In genomic region chr4:42672359-42673083, GRCh38 we compare ENCODE assay signal across 17 cellular contexts. TPM values are rescaled to one million over a fixed set of nuclear protein-coding genes. Genes with fewer than 3 reads are reported as not detected.
DNase-seq lines count a peak whose midpoint lies in the region; ATAC-seq, FAIRE-seq and TF ChIP-seq lines count a peak whose summit lies in the region.
"Had no signal": no experiment of that assay in that cellular context is flagged by ENCODE, and none has a peak within 500 bp of the region (broad histone marks: within the 10 kb centered on the region; RNA-seq: fewer than 3 reads in every experiment).

No MANE protein-coding gene starts in this region.

- no peak for TF ChIP-seq CTCF in OCI-LY7 (conservative IDR thresholded peaks at IDR 0.05; ENCODE audit: low read length)
- TF ChIP-seq CTCF in pancreas (IDR thresholded peaks at IDR 0.05): no peak

- H3K27me3 Mint-ChIP-seq in activated CD4-positive, alpha-beta T cell treated with anti-CD3 and anti-CD28 coated beads, Interleukin-2, amount 10 ng/mL, durations not matched to agents 24 days and 14 days: no peaks in the 10 kb centered on the region
- H3K27me3 Mint-ChIP-seq in effector memory CD8-positive, alpha-beta T cell: no peaks in the 10 kb centered on the region

- no TSS peak for BruUV-seq in OCI-LY7 (replicated peaks; lab: Mats Ljungman, UMichigan)

- ATAC-seq in effector memory CD8-positive, alpha-beta T cell (replicated peaks): no peak
- ATAC-seq in pancreas: peak in 3 of 4 donors; percentile 25 to 42 (median 28)

- WGBS in pancreas, 2 donors: 52 to 56% methylated on average over 2 of the region's 2 CpGs

- peaks cover 10% of the 10 kb centered on the region for H3K9me3 Mint-ChIP-seq in activated CD4-positive, alpha-beta T cell treated with anti-CD3 and anti-CD28 coated beads, Interleukin-2, amount 10 ng/mL, durations not matched to agents 24 days and 14 days
- no peaks in the 10 kb centered on the region for H3K9me3 Mint-ChIP-seq in effector memory CD8-positive, alpha-beta T cell

- DNase-seq in activated CD4-positive, alpha-beta T cell treated with anti-CD3 and anti-CD28 coated beads, Interleukin-2, amount 10 ng/mL, durations not matched to agents 24 days and 14 days: no peak
- no peak for DNase-seq in activated CD4-positive, alpha-beta T cell treated with anti-CD3 and anti-CD28 coated beads for 1 hour
- DNase-seq in OCI-LY7 (ENCODE audit: low spot score) (no peak), pancreas (no peak), A172 (ENCODE audit: low spot score) (no peak), NK-92 (lab: John Stamatoyannopoulos, UW; ENCODE audit: unreplicated experiment) (no peak), putamen (ENCODE audit: low spot score) (no peak)
- no peak for DNase-seq in effector memory CD8-positive, alpha-beta T cell
- DNase-seq: activated CD4-positive, alpha-beta T cell treated with anti-CD3 and anti-CD28 coated beads, Interleukin-2, amount 50 U/mL, for 1 hour; activated effector memory CD4-positive, alpha-beta T cell treated with anti-CD3 and anti-CD28 coated beads, Interleukin-2, amount 50 U/mL, for 16 hours; DMS79 treated with DMSO at 0.1 percent for 48 hours; esophagus squamous epithelium; NCI-H1694; NCI-H446; SHP77 treated with DMSO at 0.1 percent for 48 hours had no signal

- peak overlapping the region; percentile 87 for H2AFZ ChIP-seq in OCI-LY7 (ENCODE audit: low read length)

- peak overlapping the region; percentile 27 for H3K4me2 ChIP-seq in OCI-LY7 (ENCODE audit: low read length)

- peaks cover 33% of the 10 kb centered on the region for H3K4me1 Mint-ChIP-seq in activated CD4-positive, alpha-beta T cell treated with anti-CD3 and anti-CD28 coated beads, Interleukin-2, amount 10 ng/mL, durations not matched to agents 24 days and 14 days
- peaks cover 22 to 42% of the 10 kb centered on the region in 2 donors for H3K4me1 Mint-ChIP-seq in effector memory CD8-positive, alpha-beta T cell (ENCODE audit: low read depth in 2 of 2)

- CTCF ChIA-PET in OCI-LY7 (lab: Charles Lee; ENCODE audit: unreplicated experiment): interaction anchor here (1.1 kb wide), 1 partner anchor 16 kb away, joined by 5 read pairs; the partner anchor contains the start of gene ATP8A1

- H3K4me1 ChIP-seq in OCI-LY7 (ENCODE audit: insufficient read depth, low read length, poor library complexity, severe bottlenecking) (peaks cover 28% of the 10 kb centered on the region), pancreas (peaks cover 0 to 3% (median 0%) of the 10 kb centered on the region in 3 donors)
- H3K4me1 ChIP-seq: esophagus squamous epithelium, vagina had no signal

- peaks cover 5% of the 10 kb centered on the region for H3K36me3 Mint-ChIP-seq in activated CD4-positive, alpha-beta T cell treated with anti-CD3 and anti-CD28 coated beads, Interleukin-2, amount 10 ng/mL, durations not matched to agents 24 days and 14 days (ENCODE audit: low read depth)
- H3K36me3 Mint-ChIP-seq in effector memory CD8-positive, alpha-beta T cell (ENCODE audit: insufficient read depth): peaks cover 4% of the 10 kb centered on the region

- H3K9me3 ChIP-seq in OCI-LY7 (ENCODE audit: low read length) (peaks cover 26% of the 10 kb centered on the region; the same call in 1 of the 2 replicates), pancreas (no peaks in the 10 kb centered on the region)
- H3K9me3 ChIP-seq: esophagus squamous epithelium, vagina had no signal

- no peaks in the 10 kb centered on the region for H3K79me2 ChIP-seq in OCI-LY7 (ENCODE audit: insufficient read depth, low read depth, low read length)

- H3K27ac Mint-ChIP-seq in activated CD4-positive, alpha-beta T cell treated with anti-CD3 and anti-CD28 coated beads, Interleukin-2, amount 10 ng/mL, durations not matched to agents 24 days and 14 days: peak overlapping the region; percentile 88
- H3K27ac Mint-ChIP-seq in effector memory CD8-positive, alpha-beta T cell: peak overlapping the region; percentile 88 to 94

- H3K4me3 Mint-ChIP-seq in activated CD4-positive, alpha-beta T cell treated with anti-CD3 and anti-CD28 coated beads, Interleukin-2, amount 10 ng/mL, durations not matched to agents 24 days and 14 days: peak overlapping the region; percentile 54
- peak overlapping the region; percentile 62 to 74 for H3K4me3 Mint-ChIP-seq in effector memory CD8-positive, alpha-beta T cell

- POLR2A ChIA-PET in OCI-LY7 (lab: Charles Lee): interaction anchor here (0.6 to 1.8 kb wide), 13 partner anchors 11 to 174 kb away, joined by 3 to 10 read pairs (median 3); partner anchors contain the start of gene ATP8A1

- H3K27ac ChIP-seq in OCI-LY7 (ENCODE audit: low read depth, low read length, poor library complexity, severe bottlenecking) (no peak overlapping the region), pancreas (no peak overlapping the region)
- H3K27ac ChIP-seq: C4-2B, esophagus squamous epithelium, vagina had no signal

- H4K20me1 ChIP-seq in OCI-LY7 (ENCODE audit: insufficient read depth, low read length): no peaks in the 10 kb centered on the region

- FAIRE-seq in pancreas (lab: Jason Lieb, UNC): no peak

- H3K9me2 ChIP-seq in OCI-LY7 (ENCODE audit: insufficient read depth, low read length): no peaks in the 10 kb centered on the region

- H3K36me3 ChIP-seq in OCI-LY7 (ENCODE audit: insufficient read depth, low read length) (peaks cover 4% of the 10 kb centered on the region), pancreas (no peaks in the 10 kb centered on the region)
- H3K36me3 ChIP-seq: esophagus squamous epithelium, vagina had no signal

- intact Hi-C loops in activated CD4-positive, alpha-beta T cell treated with anti-CD3 and anti-CD28 coated beads, Interleukin-2, amount 10 ng/mL, durations not matched to agents 24 days and 14 days (cut with micrococcal nuclease): loop anchor here (1.0 to 2.0 kb wide), 3 partner anchors 15 to 44 kb away; partner anchors contain the start of gene ATP8A1
- intact Hi-C loops in OCI-LY7 (cut with micrococcal nuclease; ENCODE audit: unreplicated experiment): no loop called here
- intact Hi-C loops in pancreas (cut with DNase I): no loop called here

- no peak overlapping the region for H3K4me3 ChIP-seq in OCI-LY7 (ENCODE audit: low read depth, low read length, poor library complexity, severe bottlenecking)
- H3K4me3 ChIP-seq in pancreas: no peak overlapping the region
- H3K4me3 ChIP-seq: esophagus squamous epithelium, vagina had no signal

- no peaks in the 10 kb centered on the region for H3K27me3 ChIP-seq in pancreas
- H3K27me3 ChIP-seq: vagina had no signal

RNA-seq across cellular contexts. Expression of gene ATP8A1, which starts 15.6 kb away (rescaled TPM):
- total RNA-seq in activated CD4-positive, alpha-beta T cell treated with anti-CD3 and anti-CD28 coated beads, Interleukin-2, amount 10 ng/mL, durations not matched to agents 24 days and 14 days: 21.8 and 24.3 TPM in 2 replicates
- 76.7 and 80.0 TPM in 2 replicates for total RNA-seq in OCI-LY7 (2014; rRNA removed; shearing (Covaris generic))
- total RNA-seq in OCI-LY7 (2022) (141 and 149 TPM in 2 replicates), pancreas (10 to 100 TPM in 4 of 6 donors, 1 to 10 TPM in 2; 8.2 to 15.3 (median 11.1) TPM)
- polyA plus RNA-seq in pancreas: 10 to 100 TPM in 1 of 2 donors, 1 to 10 TPM in 1; 4.8 to 11.2 TPM
- total RNA-seq in A172 (2014; rRNA removed; shearing (Covaris generic)): not detected in 2 replicates
